In genomic region chr1:12570291-12570690, GRCh38 we compare ENCODE assay signal across 24 cellular contexts.
"Had no signal": no experiment of that assay in that cellular context is flagged by ENCODE, and none has a peak within 500 bp of the region (broad histone marks: within the 10 kb centered on the region; RNA-seq: fewer than 3 reads in every experiment).

No MANE protein-coding gene starts in this region.

- H3K4me3 ChIP-seq: adrenal gland, gastrocnemius medialis, left ventricle myocardium inferior, pancreas, stomach, vagina had no signal

- H3K27ac Mint-ChIP-seq: activated CD4-positive, alpha-beta T cell treated with anti-CD3 and anti-CD28 coated beads for 36 hours; activated T-helper 1 cell treated with anti-CD3 and anti-CD28 coated beads, Interleukin-12 subunit alpha, Interleukin-12 subunit beta, Interleukin-2, Interleukin-4 antibody, amounts not matched to agents 30 ng/mL and 10 ng/mL and 1 ng/mL, durations not matched to agents 14 hours and 24 hours and 36 hours; nephron; T-helper 2 cell treated with Interferon-gamma antibody and Interleukin-4, amounts not matched to agents 5 μg/mL and 100 μg/mL, for 36 hours had no signal

- H3K4me1 ChIP-seq: pancreas had no signal

- H3K4me1 Mint-ChIP-seq: nephron, T-cell had no signal

- H3K27me3 ChIP-seq: adrenal gland, gastrocnemius medialis, pancreas, stomach, vagina had no signal

- H3K27ac ChIP-seq: adrenal gland, left ventricle myocardium inferior, pancreas, stomach, vagina, WERI-Rb-1 had no signal

- H3K36me3 ChIP-seq: WERI-Rb-1 had no signal

- H3K9me3 ChIP-seq: adrenal gland, gastrocnemius medialis, left ventricle myocardium inferior, pancreas, stomach, vagina had no signal

- H3K9me3 Mint-ChIP-seq: T-cell; T-helper 2 cell treated with Interferon-gamma antibody and Interleukin-4, amounts not matched to agents 5 μg/mL and 100 μg/mL, for 36 hours had no signal

- ATAC-seq: activated CD4-positive, alpha-beta T cell treated with anti-CD3 and anti-CD28 coated beads for 36 hours; gastrocnemius medialis; pancreas; right cardiac atrium; T-cell had no signal

- H3K27me3 Mint-ChIP-seq: activated CD4-positive, alpha-beta T cell treated with anti-CD3 and anti-CD28 coated beads for 36 hours; T-cell had no signal

- DNase-seq: activated CD4-positive, alpha-beta T cell treated with anti-CD3 and anti-CD28 coated beads for 36 hours; activated CD4-positive, alpha-beta T cell treated with anti-CD3 and anti-CD28 coated beads, Interleukin-2, amount 50 U/mL, for 4 hours; activated gamma-delta T cell; activated naive CD4-positive, alpha-beta T cell treated with anti-CD3 and anti-CD28 coated beads, Interleukin-2, amount 50 U/mL, for 16 hours; adrenal gland; central memory CD4-positive, alpha-beta T cell; effector memory CD4-positive, alpha-beta T cell; gastrocnemius medialis; head of caudate nucleus; hypothalamus; left ventricle myocardium inferior; mammary epithelial cell; midbrain; pancreas; stimulated activated CD4-positive, alpha-beta T cell treated with anti-CD3 and anti-CD28 coated beads, Interleukin-4, amount 100 ng/mL, for 24 hours; stomach; T-cell; trophoblast cell; WERI-Rb-1 had no signal

- H3K4me3 Mint-ChIP-seq: activated CD4-positive, alpha-beta T cell treated with anti-CD3 and anti-CD28 coated beads for 36 hours; activated T-helper 1 cell treated with anti-CD3 and anti-CD28 coated beads, Interleukin-12 subunit alpha, Interleukin-12 subunit beta, Interleukin-2, Interleukin-4 antibody, amounts not matched to agents 30 ng/mL and 10 ng/mL and 1 ng/mL, durations not matched to agents 14 hours and 24 hours and 36 hours; nephron; T-cell; T-helper 2 cell treated with Interferon-gamma antibody and Interleukin-4, amounts not matched to agents 5 μg/mL and 100 μg/mL, for 36 hours had no signal
